ENCODE assay signal across 8 cellular contexts in genomic region chr22:35299217-35299716, GRCh38. TPM values are rescaled to one million over a fixed set of nuclear protein-coding genes. Genes with fewer than 3 reads are reported as not detected.
DNase-seq lines count a peak whose midpoint lies in the region; ATAC-seq and TF ChIP-seq lines count a peak whose summit lies in the region.

No MANE protein-coding gene starts in this region.

- TF ChIP-seq RAD21 in SK-N-SH (IDR thresholded peaks at IDR 0.05; ENCODE audit: low read length): 0 out of 2 replicates have a peak, but pooled peaks have one; percentile 3

- peak overlapping the region; percentile 96 for H3K4me3 Mint-ChIP-seq in activated CD4-positive, alpha-beta T cell treated with anti-CD3 and anti-CD28 coated beads, Interleukin-2, amount 10 ng/mL, durations not matched to agents 24 days and 14 days
- peak overlapping the region; percentile 95 for H3K4me3 Mint-ChIP-seq in neural progenitor cell

- peak overlapping the region; percentile 94 for H3K27ac Mint-ChIP-seq in activated CD4-positive, alpha-beta T cell treated with anti-CD3 and anti-CD28 coated beads, Interleukin-2, amount 10 ng/mL, durations not matched to agents 24 days and 14 days
- H3K27ac Mint-ChIP-seq in neural progenitor cell: no peak overlapping the region

- POLR2A ChIA-PET in SK-N-SH (lab: Yijun Ruan, JAX): interaction anchor here (0.6 to 1.1 kb wide), 3 partner anchors 8 to 42 kb away, joined by 3 to 6 read pairs (median 4); partner anchors contain the start of gene HMGXB4

- peak overlapping the region; percentile 67 for H2AFZ ChIP-seq in SK-N-SH (ENCODE audit: low read depth)
- H2AFZ ChIP-seq in neural progenitor cell (replicated peaks): no peak overlapping the region

- H3K4me2 ChIP-seq in SK-N-SH (peak overlapping the region; percentile 84), neural progenitor cell (peak overlapping the region; percentile 90)

- H3K79me2 ChIP-seq in SK-N-SH (ENCODE audit: insufficient read depth): peaks cover 35% of the 10 kb centered on the region; the same call in 1 of the 2 replicates
- H3K79me2 ChIP-seq in neural progenitor cell (ENCODE audit: low read depth): peaks cover 11% of the 10 kb centered on the region

- no peaks in the 10 kb centered on the region for H3K9me2 ChIP-seq in SK-N-SH

- peaks cover 2% of the 10 kb centered on the region for H3K27me3 Mint-ChIP-seq in activated CD4-positive, alpha-beta T cell treated with anti-CD3 and anti-CD28 coated beads, Interleukin-2, amount 10 ng/mL, durations not matched to agents 24 days and 14 days
- H3K27me3 Mint-ChIP-seq in neural progenitor cell (ENCODE audit: insufficient read depth, low read depth): peaks cover 4% of the 10 kb centered on the region

- H3K9me3 ChIP-seq in SK-N-SH (no peaks in the 10 kb centered on the region), neural progenitor cell (ENCODE audit: low read depth) (no peaks in the 10 kb centered on the region)

- WGBS in SK-N-SH (ENCODE audit: low lambda C conversion rate): 21% methylated on average over 8 of the region's 18 CpGs

- H3K4me1 ChIP-seq in SK-N-SH (ENCODE audit: control insufficient read depth in 1 of 2, insufficient read depth in 2 of 2, low read depth in 1 of 2, low read length in 1 of 2) (peaks cover 12 to 15% of the 10 kb centered on the region in 2 experiments; a peak in 2 of 4 replicates), neural progenitor cell (no peaks in the 10 kb centered on the region)

- TF ChIP-seq CTCF in SK-N-SH (IDR thresholded peaks at IDR 0.05) (no peak), epithelial cell of proximal tubule (conservative IDR thresholded peaks at IDR 0.05; ENCODE audit: low read depth, low read length) (no peak), neural progenitor cell (IDR thresholded peaks at IDR 0.05) (no peak)

- H3F3A ChIP-seq in SK-N-SH (replicated peaks; ENCODE audit: insufficient read depth) (peaks cover 30% of the 10 kb centered on the region), neural progenitor cell (ENCODE audit: low read depth) (peaks cover 22% of the 10 kb centered on the region)

- H4K20me1 ChIP-seq in SK-N-SH (ENCODE audit: insufficient read depth) (no peaks in the 10 kb centered on the region), neural progenitor cell (ENCODE audit: low read depth) (no peaks in the 10 kb centered on the region)

- CTCF ChIA-PET in SK-N-SH (lab: Yijun Ruan, JAX): interaction anchor here (0.6 to 1.6 kb wide), 7 partner anchors 9 to 1557 kb away, joined by 3 to 4 read pairs (median 3); no protein-coding TSS in a partner anchor

- ATAC-seq in HG02973 (IDR thresholded peaks at IDR 0.05; ENCODE audit: unreplicated experiment): peak; percentile 3

- TF ChIP-seq EP300 in SK-N-SH (IDR thresholded peaks at IDR 0.05; ENCODE audit: borderline replicate concordance in 1 of 2, low read depth in 1 of 2, low read length in 1 of 2): 0 out of 4 replicates have a peak, but pooled peaks of 1 of the 2 experiments have one; percentile 5

- H3K4me3 ChIP-seq in SK-N-SH (ENCODE audit: low read depth in 2 of 2, low read length in 1 of 2) (peak overlapping the region; percentile 58 to 85), epithelial cell of proximal tubule (ENCODE audit: low read depth, low read length) (peak overlapping the region; percentile 92), neural progenitor cell (peak overlapping the region; percentile 87)

- no peak for DNase-seq in activated CD4-positive, alpha-beta T cell treated with anti-CD3 and anti-CD28 coated beads, Interleukin-2, amount 10 ng/mL, durations not matched to agents 24 days and 14 days
- DNase-seq in activated CD4-positive, alpha-beta T cell treated with anti-CD3 and anti-CD28 coated beads, Interleukin-2, amount 50 U/mL, for 48 hours: no peak
- DNase-seq in SK-N-SH (peak; percentile 60), epithelial cell of proximal tubule (ENCODE audit: low read depth) (no peak), neural progenitor cell (ENCODE audit: low spot score) (no peak), KG1 (lab: John Stamatoyannopoulos, UW) (no peak)
- DNase-seq in stimulated activated CD4-positive, alpha-beta T cell treated with anti-CD3 and anti-CD28 coated beads, Interleukin-15, amount 100 ng/mL, for 24 hours: no peak

- no peaks in the 10 kb centered on the region for H3K9me3 Mint-ChIP-seq in activated CD4-positive, alpha-beta T cell treated with anti-CD3 and anti-CD28 coated beads, Interleukin-2, amount 10 ng/mL, durations not matched to agents 24 days and 14 days
- no peaks in the 10 kb centered on the region for H3K9me3 Mint-ChIP-seq in neural progenitor cell

- intact Hi-C loops in activated CD4-positive, alpha-beta T cell treated with anti-CD3 and anti-CD28 coated beads, Interleukin-2, amount 10 ng/mL, durations not matched to agents 24 days and 14 days (cut with micrococcal nuclease): no loop called here

- H3K4me1 Mint-ChIP-seq in activated CD4-positive, alpha-beta T cell treated with anti-CD3 and anti-CD28 coated beads, Interleukin-2, amount 10 ng/mL, durations not matched to agents 24 days and 14 days: peaks cover 31% of the 10 kb centered on the region
- H3K4me1 Mint-ChIP-seq in neural progenitor cell: peaks cover 11% of the 10 kb centered on the region

- H3K27me3 ChIP-seq in SK-N-SH (ENCODE audit: insufficient read depth) (no peaks in the 10 kb centered on the region), neural progenitor cell (no peaks in the 10 kb centered on the region)

- peak overlapping the region; percentile 18; the same call in 1 of the 2 replicates for H3K9ac ChIP-seq in SK-N-SH
- no peak overlapping the region for H3K9ac ChIP-seq in neural progenitor cell

- H3K36me3 ChIP-seq in SK-N-SH (replicated peaks in 1 of 2; ENCODE audit: control insufficient read depth in 1 of 2, insufficient read depth in 2 of 2, low read length in 1 of 2): peaks cover 23 to 28% of the 10 kb centered on the region in 2 experiments
- H3K36me3 ChIP-seq in neural progenitor cell: peaks cover 6% of the 10 kb centered on the region

- peak overlapping the region; percentile 77 to 81 for H3K27ac ChIP-seq in SK-N-SH (ENCODE audit: low read depth in 2 of 2, low read length in 1 of 2)
- no peak overlapping the region for H3K27ac ChIP-seq in neural progenitor cell

- peaks cover 20% of the 10 kb centered on the region for H3K36me3 Mint-ChIP-seq in activated CD4-positive, alpha-beta T cell treated with anti-CD3 and anti-CD28 coated beads, Interleukin-2, amount 10 ng/mL, durations not matched to agents 24 days and 14 days (ENCODE audit: low read depth)
- H3K36me3 Mint-ChIP-seq in neural progenitor cell: peaks cover 1% of the 10 kb centered on the region

TF ChIP-seq in SK-N-SH, 30 proteins besides CTCF, POLR2A, EP300 and RAD21:
- TF ChIP-seq RXRA (IDR thresholded peaks at IDR 0.05; ENCODE audit: borderline replicate concordance, low read depth): no peak

RNA-seq across cellular contexts. Expression of gene TOM1, which starts 0.4 kb away (rescaled TPM):
- 16.8 and 18.7 TPM in 2 replicates for total RNA-seq in activated CD4-positive, alpha-beta T cell treated with anti-CD3 and anti-CD28 coated beads, Interleukin-2, amount 10 ng/mL, durations not matched to agents 24 days and 14 days
- polyA plus RNA-seq in SK-N-SH (2012; rRNA removed): 26.9 and 28.7 TPM in 2 replicates
- polyA plus RNA-seq in SK-N-SH (2012; cell fraction: cytosol; rRNA removed): 14.2 and 18.0 TPM in 2 replicates
- 36.9 and 44.0 TPM in 2 replicates for polyA plus RNA-seq in SK-N-SH (2012; cell fraction: nucleus; rRNA removed)
- total RNA-seq in epithelial cell of proximal tubule (17.2 and 24.0 TPM in 2 replicates), neural progenitor cell (ENCODE audit: low replicate concordance) (28.6 and 41.5 TPM in 2 replicates)

RNA-seq across cellular contexts. Expression of gene HMGXB4, which starts 42.0 kb away (rescaled TPM):
- 46.9 and 47.7 TPM in 2 replicates for total RNA-seq in activated CD4-positive, alpha-beta T cell treated with anti-CD3 and anti-CD28 coated beads, Interleukin-2, amount 10 ng/mL, durations not matched to agents 24 days and 14 days
- 16.5 and 21.7 TPM in 2 replicates for polyA plus RNA-seq in SK-N-SH (2012; rRNA removed)
- polyA plus RNA-seq in SK-N-SH (2012; cell fraction: cytosol; rRNA removed): 19.9 and 22.4 TPM in 2 replicates
- polyA plus RNA-seq in SK-N-SH (2012; cell fraction: nucleus; rRNA removed): 10.6 and 21.2 TPM in 2 replicates
- total RNA-seq in epithelial cell of proximal tubule (22.4 and 24.7 TPM in 2 replicates), neural progenitor cell (ENCODE audit: low replicate concordance) (46.7 and 55.9 TPM in 2 replicates)
